Comparison of ENCODE assay signal across 12 cellular contexts in genomic region chr3:146157325-146158060, GRCh38. TPM values are rescaled to one million over a fixed set of nuclear protein-coding genes. Genes with fewer than 3 reads are reported as not detected.
A peak's percentile ranks its signal among the peaks of the same experiment; 100 is the strongest.
DNase-seq lines count a peak whose midpoint lies in the region; ATAC-seq and TF ChIP-seq lines count a peak whose summit lies in the region.
"Had no signal": no experiment of that assay in that cellular context is flagged by ENCODE, and none has a peak within 500 bp of the region (broad histone marks: within the 10 kb centered on the region; RNA-seq: fewer than 3 reads in every experiment).

No MANE protein-coding gene starts in this region.

- ATAC-seq in heart right ventricle (no peak), left ventricle myocardium superior (no peak)
- ATAC-seq: activated CD4-positive, CD25-positive, alpha-beta regulatory T cell treated with anti-CD3 and anti-CD28 coated beads, Interleukin-2, amount 50 U/mL, for 24 hours had no signal

- H3K4me1 ChIP-seq in heart right ventricle (peaks cover 0 to 82% (median 64%) of the 10 kb centered on the region in 9 donors), esophagus muscularis mucosa (peaks cover 62 to 77% (median 74%) of the 10 kb centered on the region in 4 donors), uterus (peaks cover 3 to 4% of the 10 kb centered on the region in 2 donors)

- intact Hi-C loops in heart right ventricle (cut with DNase I): loop anchor here in 1 of 10 donors (5.0 kb wide), 1 partner anchor 65 kb away; no protein-coding TSS in a partner anchor
- intact Hi-C loops in left ventricle myocardium superior (cut with micrococcal nuclease): no loop called here
- intact Hi-C loops in esophagus muscularis mucosa (cut with DNase I): no loop called here
- intact Hi-C loops in uterus (cut with DNase I; ENCODE audit: low total_unique reads): no loop called here

- TF ChIP-seq CTCF in heart right ventricle (IDR thresholded peaks at IDR 0.05) (no peak), esophagus muscularis mucosa (IDR thresholded peaks at IDR 0.05) (no peak), osteocyte (IDR thresholded peaks at IDR 0.05) (no peak), uterus (IDR thresholded peaks at IDR 0.05) (no peak)

- H3K27ac ChIP-seq in heart right ventricle (peak overlapping the region; percentile 73 to 98 (median 93)), esophagus muscularis mucosa (replicated peaks in 1 of 4) (peak overlapping the region; percentile 91 to 99 (median 96)), uterus (peak overlapping the region; percentile 97)

- no peaks in the 10 kb centered on the region for H3K36me3 Mint-ChIP-seq in osteocyte (ENCODE audit: unreplicated experiment)
- H3K36me3 Mint-ChIP-seq in activated naive CD8-positive, alpha-beta T cell treated with anti-CD3 and anti-CD28 coated beads for 36 hours: no peaks in the 10 kb centered on the region

- TF ChIP-seq POLR2A in esophagus muscularis mucosa (IDR thresholded peaks at IDR 0.05; ENCODE audit: low read depth) (no peak), uterus (IDR thresholded peaks at IDR 0.05) (no peak)

- H3K9me3 Mint-ChIP-seq in osteocyte (ENCODE audit: unreplicated experiment): no peaks in the 10 kb centered on the region
- H3K9me3 Mint-ChIP-seq in activated naive CD8-positive, alpha-beta T cell treated with anti-CD3 and anti-CD28 coated beads for 36 hours: no peaks in the 10 kb centered on the region

- H3K4me3 ChIP-seq in heart right ventricle (peak overlapping the region in 6 of 10 donors; percentile 5 to 74 (median 25)), esophagus muscularis mucosa (peak overlapping the region; percentile 83 to 93 (median 90)), uterus (no peak overlapping the region)

- no peak for DNase-seq in heart right ventricle
- DNase-seq in left ventricle myocardium superior: no peak
- DNase-seq in esophagus muscularis mucosa (ENCODE audit: extremely low spot score): no peak
- no peak for DNase-seq in osteocyte (ENCODE audit: extremely low spot score, unreplicated experiment)
- DNase-seq in uterus: no peak
- no peak for DNase-seq in EL
- DNase-seq in activated naive CD8-positive, alpha-beta T cell treated with anti-CD3 and anti-CD28 coated beads for 36 hours: no peak
- DNase-seq in NCI-H2081 treated with DMSO at 0.1 percent for 48 hours (lab: John Stamatoyannopoulos, UW): no peak
- DNase-seq: cortex of kidney, GOT3, NCI-H1092 treated with DMSO at 0.1 percent for 48 hours had no signal

- TF ChIP-seq EP300 in esophagus muscularis mucosa (IDR thresholded peaks at IDR 0.05): no peak

- 30 to 32% methylated on average over 2 of the region's 2 CpGs for WGBS in heart right ventricle, 2 donors
- 44% methylated on average over 2 of the region's 2 CpGs for WGBS in esophagus muscularis mucosa

- peaks cover 0 to 6% (median 0%) of the 10 kb centered on the region in 9 donors for H3K36me3 ChIP-seq in heart right ventricle
- H3K36me3 ChIP-seq in esophagus muscularis mucosa: no peaks in the 10 kb centered on the region
- H3K36me3 ChIP-seq in uterus: no peaks in the 10 kb centered on the region

- H3K4me3 Mint-ChIP-seq in osteocyte (ENCODE audit: unreplicated experiment): peak overlapping the region; percentile 85
- no peak overlapping the region for H3K4me3 Mint-ChIP-seq in activated naive CD8-positive, alpha-beta T cell treated with anti-CD3 and anti-CD28 coated beads for 36 hours

- no peaks in the 10 kb centered on the region for H3K27me3 Mint-ChIP-seq in osteocyte (ENCODE audit: unreplicated experiment)
- H3K27me3 Mint-ChIP-seq in activated naive CD8-positive, alpha-beta T cell treated with anti-CD3 and anti-CD28 coated beads for 36 hours: peaks cover 51% of the 10 kb centered on the region

- H3K4me1 Mint-ChIP-seq in osteocyte (ENCODE audit: unreplicated experiment): peaks cover 74% of the 10 kb centered on the region
- peaks cover 17% of the 10 kb centered on the region for H3K4me1 Mint-ChIP-seq in activated naive CD8-positive, alpha-beta T cell treated with anti-CD3 and anti-CD28 coated beads for 36 hours

- H3K27ac Mint-ChIP-seq in osteocyte (ENCODE audit: unreplicated experiment): peak overlapping the region; percentile 94
- no peak overlapping the region for H3K27ac Mint-ChIP-seq in activated naive CD8-positive, alpha-beta T cell treated with anti-CD3 and anti-CD28 coated beads for 36 hours

- H3K27me3 ChIP-seq in heart right ventricle (peaks cover 0 to 27% (median 0%) of the 10 kb centered on the region in 7 donors), esophagus muscularis mucosa (no peaks in the 10 kb centered on the region), uterus (no peaks in the 10 kb centered on the region)

- H3K9me3 ChIP-seq in heart right ventricle (no peaks in the 10 kb centered on the region), esophagus muscularis mucosa (no peaks in the 10 kb centered on the region), uterus (no peaks in the 10 kb centered on the region)

RNA-seq across cellular contexts. Expression of gene PLOD2, which starts 3.5 kb away (rescaled TPM):
- 10 to 100 TPM; 12.5 to 44.6 (median 16.8) TPM for total RNA-seq in heart right ventricle
- 10 to 100 TPM; 13.7 to 32.7 TPM for polyA plus RNA-seq in heart right ventricle
- total RNA-seq in left ventricle myocardium superior: 19.2 TPM
- 10 to 100 TPM; 48.2 to 84.7 (median 54.9) TPM for total RNA-seq in esophagus muscularis mucosa
- total RNA-seq in osteocyte: 96.1 and 97.1 TPM in 2 replicates
- total RNA-seq in uterus: 10 to 100 TPM; 23.5 to 83.2 (median 45.7) TPM
- 1 to 10 TPM; 1.2 to 1.3 TPM for total RNA-seq in activated naive CD8-positive, alpha-beta T cell treated with anti-CD3 and anti-CD28 coated beads for 36 hours

Comparison
In these comparisons a context has a peak if more than half of its experiments do, and no peak if none do; other contexts are left out.
1. H3K4me3 ChIP-seq: peak in heart right ventricle (6 of 10) and esophagus muscularis mucosa (4 of 4); none in uterus (0 of 2).
2. Peak in every context shown above with its lines, with median percentiles within 50 percentile points of each other: H3K27ac ChIP-seq.